12 cellular contexts compared by ENCODE assay signal in the genomic region with DNA sequence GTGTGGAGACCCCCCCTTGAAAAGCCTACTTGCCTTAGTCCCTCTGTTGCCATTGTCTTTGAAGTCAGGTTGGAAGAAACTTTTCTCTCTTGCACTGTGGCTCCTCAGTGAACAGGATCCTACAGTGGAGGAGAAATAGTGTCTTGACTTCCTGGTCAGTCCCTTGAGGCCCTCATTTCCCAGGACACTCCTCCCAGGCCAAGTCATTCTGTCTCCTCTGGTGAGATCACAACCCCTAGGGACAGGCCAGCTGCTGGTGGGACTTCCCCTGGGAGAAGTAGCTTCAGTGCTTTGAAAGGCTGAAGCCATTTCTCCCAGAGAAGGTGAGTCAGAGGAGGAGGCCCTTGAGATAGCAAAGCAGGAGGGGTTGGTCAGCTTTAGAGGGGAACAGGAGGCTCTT. TPM values are rescaled to one million over a fixed set of nuclear protein-coding genes. Genes with fewer than 3 reads are reported as not detected.
DNase-seq lines count a peak whose midpoint lies in the region; ATAC-seq, FAIRE-seq and TF ChIP-seq lines count a peak whose summit lies in the region.
"Had no signal": no experiment of that assay in that cellular context is flagged by ENCODE, and none has a peak within 500 bp of the region (broad histone marks: within the 10 kb centered on the region; RNA-seq: fewer than 3 reads in every experiment).

No MANE protein-coding gene starts in this region.

- peaks cover 11% of the 10 kb centered on the region for H3K4me1 ChIP-seq in mammary epithelial cell (ENCODE audit: insufficient read depth, low read length)
- H3K4me1 ChIP-seq: transverse colon had no signal

- ATAC-seq in GM21360 (IDR thresholded peaks at IDR 0.05; ENCODE audit: unreplicated experiment) (peak; percentile 96), HG03066 (IDR thresholded peaks at IDR 0.05; ENCODE audit: low read depth, unreplicated experiment) (peak; percentile 86)

- no peak for TF ChIP-seq POLR2A in GM12891 (IDR thresholded peaks at IDR 0.05; ENCODE audit: low read depth, low read length)

- no TSS peak for BruUV-seq in mammary epithelial cell (replicated peaks; lab: Mats Ljungman, UMichigan)

- H3K36me3 ChIP-seq in mammary epithelial cell (ENCODE audit: insufficient read depth, low read length) = no peaks in the 10 kb centered on the region
- H3K36me3 ChIP-seq: transverse colon had no signal

- intact Hi-C loops in mammary epithelial cell (cut with micrococcal nuclease) = no loop called here

- no peaks in the 10 kb centered on the region for H4K20me1 ChIP-seq in mammary epithelial cell (ENCODE audit: insufficient read depth, low read length)

- no peaks in the 10 kb centered on the region for H3K79me2 ChIP-seq in mammary epithelial cell (ENCODE audit: insufficient read depth, low read length)

- no peak for DNase-seq in GM12891 (ENCODE audit: insufficient read length, low spot score)
- DNase-seq in mammary epithelial cell = peak; percentile 33
- DNase-seq in NCI-H1105 (lab: John Stamatoyannopoulos, UW) = no peak
- DNase-seq in DMS153 (lab: John Stamatoyannopoulos, UW) = no peak
- DNase-seq in UCSD-AML1 (lab: John Stamatoyannopoulos, UW; ENCODE audit: unreplicated experiment) = no peak
- DNase-seq in G401 (ENCODE audit: low spot score) = no peak
- DNase-seq: CD4-positive, CD25-positive, alpha-beta regulatory T cell; NCI-H526; transverse colon had no signal

- H3K4me2 ChIP-seq in mammary epithelial cell (ENCODE audit: insufficient read depth, low read depth, low read length) = no peak overlapping the region

- CTCF ChIA-PET in mammary epithelial cell (lab: Charles Lee; ENCODE audit: low non-redundant PET) = no interaction called here

- FAIRE-seq in GM12891 (lab: Jason Lieb, UNC) = no peak

- no peaks in the 10 kb centered on the region for H3K9me3 ChIP-seq in mammary epithelial cell (replicated peaks; ENCODE audit: insufficient read depth, low read length)
- H3K9me3 ChIP-seq: transverse colon had no signal

- no peak overlapping the region for H2AFZ ChIP-seq in mammary epithelial cell (ENCODE audit: low read depth, low read length)

- H3K27ac ChIP-seq in mammary epithelial cell (ENCODE audit: insufficient read depth, low read depth, low read length) = no peak overlapping the region
- H3K27ac ChIP-seq: transverse colon had no signal

- dilution Hi-C loops in mammary epithelial cell (cut with HindIII; ENCODE audit: low sequenced_read_pairs) = no loop called here

- no peak overlapping the region for H3K4me3 ChIP-seq in mammary epithelial cell (replicated peaks in 1 of 3; ENCODE audit: insufficient read depth in 1 of 3, low read depth in 2 of 3, low read length in 3 of 3)
- H3K4me3 ChIP-seq: transverse colon had no signal

- in situ Hi-C loops in mammary epithelial cell (cut with MboI; ENCODE audit: low sequenced_read_pairs in 2 of 2) (no loop called here), G401 (cut with HindIII; ENCODE audit: low sequenced_read_pairs) (no loop called here)

- H3K9ac ChIP-seq in mammary epithelial cell (ENCODE audit: insufficient read depth, low read length) = no peak overlapping the region

- no peaks in the 10 kb centered on the region for H3K27me3 ChIP-seq in mammary epithelial cell (ENCODE audit: insufficient read depth, low read length)
- H3K27me3 ChIP-seq: transverse colon had no signal

- no peak for TF ChIP-seq CTCF in mammary epithelial cell (conservative IDR thresholded peaks at IDR 0.05 in 1 of 2, IDR thresholded peaks at IDR 0.05 in 1 of 2; ENCODE audit: extremely low read depth in 1 of 2, insufficient read depth in 1 of 2, low read depth in 1 of 2, low read length in 2 of 2)

TF ChIP-seq in GM12891, 5 proteins besides CTCF, POLR2A, EP300 and RAD21:
- TF ChIP-seq SPI1 (IDR thresholded peaks at IDR 0.05; ENCODE audit: low read depth, low read length) (0 out of 2 replicates have a peak, but pooled peaks have one; percentile 8), POLR2AphosphoS5 (IDR thresholded peaks at IDR 0.05; ENCODE audit: low read depth, low read length) (no peak), TAF1 (IDR thresholded peaks at IDR 0.05; ENCODE audit: low read depth, low read length) (no peak)

RNA-seq across cellular contexts. Expression of gene GRIA1, which starts 10.1 kb away (rescaled TPM):
- polyA plus RNA-seq in GM12891 (2012; ENCODE audit: low read depth, missing spikeins) = 0.03 TPM
- under 1 TPM in 1 of 2 donors, not detected in 1; under 0.01 TPM for total RNA-seq in mammary epithelial cell
- not detected for polyA plus RNA-seq in mammary epithelial cell
- not detected for polyA minus RNA-seq in mammary epithelial cell
- total RNA-seq in G401 (2014; rRNA removed; shearing (Covaris generic)) = not detected in 2 replicates
- total RNA-seq: CD4-positive, CD25-positive, alpha-beta regulatory T cell; mucosa of gallbladder had no signal
- polyA plus RNA-seq: CD4-positive, CD25-positive, alpha-beta regulatory T cell had no signal
